ENCODE assay signal across 1 cellular context in the genomic region with DNA sequence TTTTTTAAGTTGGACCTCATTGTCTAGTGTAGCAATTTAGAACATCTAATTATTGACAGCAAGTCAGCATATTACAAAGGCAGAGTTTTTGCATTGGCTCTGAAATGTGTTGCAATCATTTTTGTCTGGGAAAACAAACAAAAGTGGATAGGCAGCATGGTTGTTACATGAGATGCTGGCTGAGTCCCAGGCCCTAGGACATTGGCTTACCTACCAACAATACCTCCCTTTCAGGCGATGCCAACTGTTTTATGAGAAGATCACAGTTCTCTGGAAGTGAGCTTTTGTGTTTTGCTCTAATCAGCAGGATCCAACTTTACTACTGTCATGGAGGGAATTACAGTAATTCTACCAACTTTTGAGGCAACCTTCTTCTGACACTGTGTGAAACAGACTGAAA.
A peak's percentile ranks its signal among the peaks of the same experiment; 100 is the strongest.
TF ChIP-seq lines count a peak whose summit lies in the region.

No MANE protein-coding gene starts in this region.

TF ChIP-seq in HEK293, 187 proteins besides CTCF, POLR2A, EP300 and RAD21 (continued from another document):
- TF ChIP-seq, protein P1, sequence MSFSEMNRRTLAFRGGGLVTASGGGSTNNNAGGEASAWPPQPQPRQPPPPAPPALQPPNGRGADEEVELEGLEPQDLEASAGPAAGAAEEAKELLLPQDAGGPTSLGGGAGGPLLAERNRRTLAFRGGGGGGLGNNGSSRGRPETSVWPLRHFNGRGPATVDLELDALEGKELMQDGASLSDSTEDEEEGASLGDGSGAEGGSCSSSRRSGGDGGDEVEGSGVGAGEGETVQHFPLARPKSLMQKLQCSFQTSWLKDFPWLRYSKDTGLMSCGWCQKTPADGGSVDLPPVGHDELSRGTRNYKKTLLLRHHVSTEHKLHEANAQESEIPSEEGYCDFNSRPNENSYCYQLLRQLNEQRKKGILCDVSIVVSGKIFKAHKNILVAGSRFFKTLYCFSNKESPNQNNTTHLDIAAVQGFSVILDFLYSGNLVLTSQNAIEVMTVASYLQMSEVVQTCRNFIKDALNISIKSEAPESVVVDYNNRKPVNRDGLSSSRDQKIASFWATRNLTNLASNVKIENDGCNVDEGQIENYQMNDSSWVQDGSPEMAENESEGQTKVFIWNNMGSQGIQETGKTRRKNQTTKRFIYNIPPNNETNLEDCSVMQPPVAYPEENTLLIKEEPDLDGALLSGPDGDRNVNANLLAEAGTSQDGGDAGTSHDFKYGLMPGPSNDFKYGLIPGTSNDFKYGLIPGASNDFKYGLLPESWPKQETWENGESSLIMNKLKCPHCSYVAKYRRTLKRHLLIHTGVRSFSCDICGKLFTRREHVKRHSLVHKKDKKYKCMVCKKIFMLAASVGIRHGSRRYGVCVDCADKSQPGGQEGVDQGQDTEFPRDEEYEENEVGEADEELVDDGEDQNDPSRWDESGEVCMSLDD (tag by site-specific recombination; IDR thresholded peaks at IDR 0.05): no peak
- TF ChIP-seq, protein P2, sequence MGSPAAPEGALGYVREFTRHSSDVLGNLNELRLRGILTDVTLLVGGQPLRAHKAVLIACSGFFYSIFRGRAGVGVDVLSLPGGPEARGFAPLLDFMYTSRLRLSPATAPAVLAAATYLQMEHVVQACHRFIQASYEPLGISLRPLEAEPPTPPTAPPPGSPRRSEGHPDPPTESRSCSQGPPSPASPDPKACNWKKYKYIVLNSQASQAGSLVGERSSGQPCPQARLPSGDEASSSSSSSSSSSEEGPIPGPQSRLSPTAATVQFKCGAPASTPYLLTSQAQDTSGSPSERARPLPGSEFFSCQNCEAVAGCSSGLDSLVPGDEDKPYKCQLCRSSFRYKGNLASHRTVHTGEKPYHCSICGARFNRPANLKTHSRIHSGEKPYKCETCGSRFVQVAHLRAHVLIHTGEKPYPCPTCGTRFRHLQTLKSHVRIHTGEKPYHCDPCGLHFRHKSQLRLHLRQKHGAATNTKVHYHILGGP (tag by site-specific recombination; IDR thresholded peaks at IDR 0.05): no peak
- TF ChIP-seq, protein P3, sequence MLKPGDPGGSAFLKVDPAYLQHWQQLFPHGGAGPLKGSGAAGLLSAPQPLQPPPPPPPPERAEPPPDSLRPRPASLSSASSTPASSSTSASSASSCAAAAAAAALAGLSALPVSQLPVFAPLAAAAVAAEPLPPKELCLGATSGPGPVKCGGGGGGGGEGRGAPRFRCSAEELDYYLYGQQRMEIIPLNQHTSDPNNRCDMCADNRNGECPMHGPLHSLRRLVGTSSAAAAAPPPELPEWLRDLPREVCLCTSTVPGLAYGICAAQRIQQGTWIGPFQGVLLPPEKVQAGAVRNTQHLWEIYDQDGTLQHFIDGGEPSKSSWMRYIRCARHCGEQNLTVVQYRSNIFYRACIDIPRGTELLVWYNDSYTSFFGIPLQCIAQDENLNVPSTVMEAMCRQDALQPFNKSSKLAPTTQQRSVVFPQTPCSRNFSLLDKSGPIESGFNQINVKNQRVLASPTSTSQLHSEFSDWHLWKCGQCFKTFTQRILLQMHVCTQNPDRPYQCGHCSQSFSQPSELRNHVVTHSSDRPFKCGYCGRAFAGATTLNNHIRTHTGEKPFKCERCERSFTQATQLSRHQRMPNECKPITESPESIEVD (tag by site-specific recombination; IDR thresholded peaks at IDR 0.05): peak; percentile 56; the same call in 1 of the 2 replicates
- TF ChIP-seq, protein P4, sequence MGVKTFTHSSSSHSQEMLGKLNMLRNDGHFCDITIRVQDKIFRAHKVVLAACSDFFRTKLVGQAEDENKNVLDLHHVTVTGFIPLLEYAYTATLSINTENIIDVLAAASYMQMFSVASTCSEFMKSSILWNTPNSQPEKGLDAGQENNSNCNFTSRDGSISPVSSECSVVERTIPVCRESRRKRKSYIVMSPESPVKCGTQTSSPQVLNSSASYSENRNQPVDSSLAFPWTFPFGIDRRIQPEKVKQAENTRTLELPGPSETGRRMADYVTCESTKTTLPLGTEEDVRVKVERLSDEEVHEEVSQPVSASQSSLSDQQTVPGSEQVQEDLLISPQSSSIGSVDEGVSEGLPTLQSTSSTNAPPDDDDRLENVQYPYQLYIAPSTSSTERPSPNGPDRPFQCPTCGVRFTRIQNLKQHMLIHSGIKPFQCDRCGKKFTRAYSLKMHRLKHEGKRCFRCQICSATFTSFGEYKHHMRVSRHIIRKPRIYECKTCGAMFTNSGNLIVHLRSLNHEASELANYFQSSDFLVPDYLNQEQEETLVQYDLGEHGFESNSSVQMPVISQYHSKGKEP (tag by site-specific recombination; IDR thresholded peaks at IDR 0.05): peak; percentile 59; the same call in 1 of the 2 replicates
- peak; percentile 52 for TF ChIP-seq WT1 (tag by site-specific recombination; IDR thresholded peaks at IDR 0.05)
- TF ChIP-seq OSR2 (tag by site-specific recombination; IDR thresholded peaks at IDR 0.05): peak; percentile 53; the same call in 1 of the 2 replicates
- TF ChIP-seq ZNF155 (tag by site-specific recombination; IDR thresholded peaks at IDR 0.05): no peak
- TF ChIP-seq, protein P5, sequence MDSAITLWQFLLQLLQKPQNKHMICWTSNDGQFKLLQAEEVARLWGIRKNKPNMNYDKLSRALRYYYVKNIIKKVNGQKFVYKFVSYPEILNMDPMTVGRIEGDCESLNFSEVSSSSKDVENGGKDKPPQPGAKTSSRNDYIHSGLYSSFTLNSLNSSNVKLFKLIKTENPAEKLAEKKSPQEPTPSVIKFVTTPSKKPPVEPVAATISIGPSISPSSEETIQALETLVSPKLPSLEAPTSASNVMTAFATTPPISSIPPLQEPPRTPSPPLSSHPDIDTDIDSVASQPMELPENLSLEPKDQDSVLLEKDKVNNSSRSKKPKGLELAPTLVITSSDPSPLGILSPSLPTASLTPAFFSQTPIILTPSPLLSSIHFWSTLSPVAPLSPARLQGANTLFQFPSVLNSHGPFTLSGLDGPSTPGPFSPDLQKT (IDR thresholded peaks at IDR 0.05; ENCODE audit: borderline replicate concordance, low read depth, low read length): no peak
- TF ChIP-seq ZFHX2 (tag by site-specific recombination; conservative IDR thresholded peaks at IDR 0.05): no peak
- TF ChIP-seq ZNF311 (tag by site-specific recombination; IDR thresholded peaks at IDR 0.05; ENCODE audit: borderline replicate concordance): no peak
- TF ChIP-seq ZEB2 (tag by site-specific recombination; IDR thresholded peaks at IDR 0.05): no peak
- TF ChIP-seq ZBTB21 (tag by site-specific recombination; IDR thresholded peaks at IDR 0.05): no peak
- TF ChIP-seq ZNF549 (tag by site-specific recombination; IDR thresholded peaks at IDR 0.05): no peak
